12 cellular contexts compared by ENCODE assay signal in the genomic region with DNA sequence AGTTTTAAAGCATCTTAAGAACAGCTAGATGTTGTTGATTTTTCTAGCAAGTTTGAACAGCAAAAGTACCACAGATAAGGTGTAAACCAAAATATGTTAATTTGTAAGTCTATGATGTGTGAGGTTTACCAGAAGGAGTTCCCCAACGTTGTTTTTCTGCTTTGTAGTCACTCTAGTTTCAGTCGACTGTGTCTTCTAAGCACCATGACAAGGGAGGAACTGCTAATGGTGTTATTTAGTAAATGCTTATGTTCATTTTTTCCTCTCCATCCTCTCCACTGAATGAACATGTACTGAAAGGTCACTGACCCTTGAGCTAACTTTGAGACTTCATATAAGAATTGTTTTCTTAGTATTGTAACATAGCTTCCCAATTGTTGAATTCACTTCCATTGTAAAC. TPM values are rescaled to one million over a fixed set of nuclear protein-coding genes. Genes with fewer than 3 reads are reported as not detected.
DNase-seq lines count a peak whose midpoint lies in the region; ATAC-seq and TF ChIP-seq lines count a peak whose summit lies in the region.
"Had no signal": no experiment of that assay in that cellular context is flagged by ENCODE, and none has a peak within 500 bp of the region (broad histone marks: within the 10 kb centered on the region; RNA-seq: fewer than 3 reads in every experiment).

No MANE protein-coding gene starts in this region.

- H3K36me3 ChIP-seq in naive thymus-derived CD4-positive, alpha-beta T cell (ENCODE audit: control insufficient read depth in 2 of 3, insufficient read depth in 3 of 3, low read length in 3 of 3): no peaks in the 10 kb centered on the region
- H3K36me3 ChIP-seq: esophagus muscularis mucosa, WERI-Rb-1 had no signal

- no peaks in the 10 kb centered on the region for H3K27me3 Mint-ChIP-seq in activated CD4-positive, alpha-beta T cell treated with anti-CD3 and anti-CD28 coated beads for 36 hours
- no peaks in the 10 kb centered on the region for H3K27me3 Mint-ChIP-seq in activated CD4-positive, alpha-beta T cell treated with anti-CD3 and anti-CD28 coated beads, Interleukin-2, amount 10 ng/mL, durations not matched to agents 7 days and 5 days
- H3K27me3 Mint-ChIP-seq in naive thymus-derived CD4-positive, alpha-beta T cell: no peaks in the 10 kb centered on the region
- H3K27me3 Mint-ChIP-seq in CD14-positive monocyte (ENCODE audit: low read depth in 3 of 3): peaks cover 2 to 4% (median 3%) of the 10 kb centered on the region in 3 donors

- POLR2A ChIA-PET in activated CD4-positive, alpha-beta T cell treated with anti-CD3 and anti-CD28 coated beads for 36 hours (lab: Charles Lee): no interaction called here
- POLR2A ChIA-PET in activated CD4-positive, alpha-beta T cell treated with anti-CD3 and anti-CD28 coated beads, Interleukin-2, amount 10 ng/mL, durations not matched to agents 7 days and 5 days (lab: Charles Lee): no interaction called here
- POLR2A ChIA-PET in naive thymus-derived CD4-positive, alpha-beta T cell (lab: Charles Lee): interaction anchor here (1.8 kb wide), 1 partner anchor 12 kb away, joined by 8 read pairs; a partner anchor contains a TSS

- no peaks in the 10 kb centered on the region for H3K4me1 Mint-ChIP-seq in activated CD4-positive, alpha-beta T cell treated with anti-CD3 and anti-CD28 coated beads for 36 hours
- H3K4me1 Mint-ChIP-seq in activated CD4-positive, alpha-beta T cell treated with anti-CD3 and anti-CD28 coated beads, Interleukin-2, amount 10 ng/mL, durations not matched to agents 7 days and 5 days: peaks cover 1% of the 10 kb centered on the region
- no peaks in the 10 kb centered on the region for H3K4me1 Mint-ChIP-seq in naive thymus-derived CD4-positive, alpha-beta T cell
- H3K4me1 Mint-ChIP-seq in CD14-positive monocyte: no peaks in the 10 kb centered on the region

- no peaks in the 10 kb centered on the region for H3K36me3 Mint-ChIP-seq in activated CD4-positive, alpha-beta T cell treated with anti-CD3 and anti-CD28 coated beads for 36 hours (ENCODE audit: low read depth)
- H3K36me3 Mint-ChIP-seq in activated CD4-positive, alpha-beta T cell treated with anti-CD3 and anti-CD28 coated beads, Interleukin-2, amount 10 ng/mL, durations not matched to agents 7 days and 5 days (ENCODE audit: low read depth): no peaks in the 10 kb centered on the region
- peaks cover 0 to 5% (median 0%) of the 10 kb centered on the region in 5 donors for H3K36me3 Mint-ChIP-seq in naive thymus-derived CD4-positive, alpha-beta T cell
- H3K36me3 Mint-ChIP-seq in CD14-positive monocyte: no peaks in the 10 kb centered on the region

- H3K9me3 ChIP-seq in naive thymus-derived CD4-positive, alpha-beta T cell (ENCODE audit: control insufficient read depth in 2 of 3, low read length in 3 of 3): no peaks in the 10 kb centered on the region
- H3K9me3 ChIP-seq: esophagus muscularis mucosa had no signal

- no peak overlapping the region for H3K4me3 Mint-ChIP-seq in activated CD4-positive, alpha-beta T cell treated with anti-CD3 and anti-CD28 coated beads for 36 hours
- no peak overlapping the region for H3K4me3 Mint-ChIP-seq in activated CD4-positive, alpha-beta T cell treated with anti-CD3 and anti-CD28 coated beads, Interleukin-2, amount 10 ng/mL, durations not matched to agents 7 days and 5 days
- no peak overlapping the region for H3K4me3 Mint-ChIP-seq in naive thymus-derived CD4-positive, alpha-beta T cell
- no peak overlapping the region for H3K4me3 Mint-ChIP-seq in CD14-positive monocyte

- TF ChIP-seq CTCF in CD14-positive monocyte (IDR thresholded peaks at IDR 0.05): no peak

- no peaks in the 10 kb centered on the region for H3K9me3 Mint-ChIP-seq in activated CD4-positive, alpha-beta T cell treated with anti-CD3 and anti-CD28 coated beads for 36 hours (ENCODE audit: low read depth)
- H3K9me3 Mint-ChIP-seq in activated CD4-positive, alpha-beta T cell treated with anti-CD3 and anti-CD28 coated beads, Interleukin-2, amount 10 ng/mL, durations not matched to agents 7 days and 5 days: no peaks in the 10 kb centered on the region
- H3K9me3 Mint-ChIP-seq in naive thymus-derived CD4-positive, alpha-beta T cell: peaks cover 0 to 1% (median 0%) of the 10 kb centered on the region in 11 donors
- peaks cover 0 to 2% (median 0%) of the 10 kb centered on the region in 7 donors for H3K9me3 Mint-ChIP-seq in CD14-positive monocyte

- no peaks in the 10 kb centered on the region for H3K4me1 ChIP-seq in naive thymus-derived CD4-positive, alpha-beta T cell (ENCODE audit: control insufficient read depth in 2 of 2, insufficient read depth in 2 of 2, low read length in 2 of 2)
- H3K4me1 ChIP-seq: esophagus muscularis mucosa had no signal

- DNase-seq in activated CD4-positive, alpha-beta T cell treated with anti-CD3 and anti-CD28 coated beads for 36 hours: no peak
- DNase-seq in activated CD4-positive, alpha-beta T cell treated with anti-CD3 and anti-CD28 coated beads, Interleukin-2, amount 10 ng/mL, durations not matched to agents 7 days and 5 days: no peak
- no peak for DNase-seq in naive thymus-derived CD4-positive, alpha-beta T cell
- no peak for DNase-seq in NCI-H1417 (lab: John Stamatoyannopoulos, UW)
- no peak for DNase-seq in activated CD8-positive, alpha-beta memory T cell treated with anti-CD3 and anti-CD28 coated beads, Interleukin-2, amount 50 U/mL, for 4 hours
- DNase-seq in CD14-positive monocyte (ENCODE audit: low spot score): no peak
- DNase-seq: 8988T, activated gamma-delta T cell, WERI-Rb-1 had no signal

- H3K27me3 ChIP-seq in naive thymus-derived CD4-positive, alpha-beta T cell (ENCODE audit: control insufficient read depth in 2 of 2, insufficient read depth in 2 of 2, low read length in 2 of 2): no peaks in the 10 kb centered on the region
- H3K27me3 ChIP-seq: esophagus muscularis mucosa had no signal

- intact Hi-C loops in activated CD4-positive, alpha-beta T cell treated with anti-CD3 and anti-CD28 coated beads for 36 hours (cut with DNase I, micrococcal nuclease): no loop called here
- intact Hi-C loops in naive thymus-derived CD4-positive, alpha-beta T cell (cut with micrococcal nuclease): no loop called here
- intact Hi-C loops in CD14-positive monocyte (cut with micrococcal nuclease): no loop called here

- CTCF ChIA-PET in activated CD4-positive, alpha-beta T cell treated with anti-CD3 and anti-CD28 coated beads for 36 hours (lab: Charles Lee): interaction anchor here (0.6 to 3.0 kb wide), 4 partner anchors 12 to 275 kb away, joined by 3 to 24 read pairs (median 3); a partner anchor contains a TSS
- CTCF ChIA-PET in activated CD4-positive, alpha-beta T cell treated with anti-CD3 and anti-CD28 coated beads, Interleukin-2, amount 10 ng/mL, durations not matched to agents 7 days and 5 days (lab: Charles Lee): interaction anchor here (5.0 kb wide), 1 partner anchor 11 kb away, joined by 44 read pairs; a partner anchor contains a TSS
- CTCF ChIA-PET in naive thymus-derived CD4-positive, alpha-beta T cell (lab: Charles Lee): interaction anchor here (0.7 kb wide), 1 partner anchor 1808 kb away, joined by 3 read pairs; no protein-coding TSS in a partner anchor

- H3K27ac Mint-ChIP-seq in activated CD4-positive, alpha-beta T cell treated with anti-CD3 and anti-CD28 coated beads for 36 hours: no peak overlapping the region
- no peak overlapping the region for H3K27ac Mint-ChIP-seq in activated CD4-positive, alpha-beta T cell treated with anti-CD3 and anti-CD28 coated beads, Interleukin-2, amount 10 ng/mL, durations not matched to agents 7 days and 5 days
- no peak overlapping the region for H3K27ac Mint-ChIP-seq in naive thymus-derived CD4-positive, alpha-beta T cell
- no peak overlapping the region for H3K27ac Mint-ChIP-seq in CD14-positive monocyte

- no peak overlapping the region for H3K4me3 ChIP-seq in naive thymus-derived CD4-positive, alpha-beta T cell (ENCODE audit: low read length)
- H3K4me3 ChIP-seq: esophagus muscularis mucosa had no signal

- H3K27ac ChIP-seq in naive thymus-derived CD4-positive, alpha-beta T cell (ENCODE audit: low read depth, low read length): no peak overlapping the region
- H3K27ac ChIP-seq: esophagus muscularis mucosa, WERI-Rb-1 had no signal

- ATAC-seq in activated CD4-positive, alpha-beta T cell treated with anti-CD3 and anti-CD28 coated beads for 36 hours: peak; percentile 88
- ATAC-seq in GM21786 (IDR thresholded peaks at IDR 0.05; ENCODE audit: unreplicated experiment) (peak; percentile 56), HG03442 (IDR thresholded peaks at IDR 0.05; ENCODE audit: unreplicated experiment) (peak; percentile 68)
- ATAC-seq in naive thymus-derived CD4-positive, alpha-beta T cell: peak; percentile 27

RNA-seq across cellular contexts. Expression of a gene that starts 3.0 kb away (rescaled TPM):
- total RNA-seq in activated CD4-positive, alpha-beta T cell treated with anti-CD3 and anti-CD28 coated beads for 36 hours: under 1 TPM; 0.57 to 0.58 TPM
- total RNA-seq in activated CD4-positive, alpha-beta T cell treated with anti-CD3 and anti-CD28 coated beads, Interleukin-2, amount 10 ng/mL, durations not matched to agents 7 days and 5 days: under 1 TPM; 0.19 to 0.35 TPM
- 1 to 10 TPM in 2 of 5 experiments, under 1 TPM in 3; 0.35 to 7.1 (median 0.51) TPM for total RNA-seq in naive thymus-derived CD4-positive, alpha-beta T cell
- under 1 TPM; 0.15 to 0.33 TPM for polyA plus RNA-seq in naive thymus-derived CD4-positive, alpha-beta T cell
- not detected for polyA plus RNA-seq in CD14-positive monocyte

RNA-seq across cellular contexts. Expression of a gene that starts 12.1 kb away (rescaled TPM):
- total RNA-seq in activated CD4-positive, alpha-beta T cell treated with anti-CD3 and anti-CD28 coated beads for 36 hours: 10 to 100 TPM; 23.9 to 26.0 TPM
- 10 to 100 TPM; 33.4 to 34.3 TPM for total RNA-seq in activated CD4-positive, alpha-beta T cell treated with anti-CD3 and anti-CD28 coated beads, Interleukin-2, amount 10 ng/mL, durations not matched to agents 7 days and 5 days
- 10 to 100 TPM; 35.7 to 59.1 (median 55.4) TPM for total RNA-seq in naive thymus-derived CD4-positive, alpha-beta T cell
- 10 to 100 TPM; 11.1 to 16.7 TPM for polyA plus RNA-seq in naive thymus-derived CD4-positive, alpha-beta T cell
- polyA plus RNA-seq in CD14-positive monocyte: 1 to 10 TPM; 4.5 to 7.9 TPM

Comparison
In these comparisons a context has a peak if more than half of its experiments do, and no peak if none do; other contexts are left out.
1. ATAC-seq: peak in every context shown above with its lines; median percentile 88 in activated CD4-positive, alpha-beta T cell treated with anti-CD3 and anti-CD28 coated beads for 36 hours; 68 in HG03442; 56 in GM21786; 27 in naive thymus-derived CD4-positive, alpha-beta T cell.